In the genomic region with DNA sequence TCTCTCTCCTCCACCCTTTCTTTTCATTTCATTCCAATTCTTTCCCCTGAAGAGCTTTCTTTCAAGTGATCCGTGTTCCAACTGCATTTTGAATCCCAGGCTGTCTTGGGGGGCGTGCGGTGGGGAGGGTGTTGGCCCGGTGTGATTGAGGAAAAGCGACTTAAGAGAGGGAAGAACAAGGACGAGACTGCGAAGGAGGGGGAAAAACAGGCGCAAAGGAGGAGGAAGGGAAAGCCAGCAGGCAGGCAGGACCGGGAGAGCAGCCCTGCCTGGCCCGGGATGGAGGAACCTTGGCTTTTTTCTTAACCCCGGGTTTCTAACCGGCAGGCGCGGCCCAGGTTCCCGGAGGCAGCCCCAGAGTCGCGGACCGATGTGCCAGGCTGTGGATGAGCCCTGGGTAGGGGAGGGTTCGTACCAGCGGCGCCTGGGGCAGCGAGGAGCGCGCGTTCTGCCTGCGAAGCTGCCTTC, we compare ENCODE assay signal across 10 cellular contexts.
DNase-seq lines count a peak whose midpoint lies in the region; ATAC-seq and TF ChIP-seq lines count a peak whose summit lies in the region.
"Had no signal": no experiment of that assay in that cellular context is flagged by ENCODE, and none has a peak within 500 bp of the region (broad histone marks: within the 10 kb centered on the region; RNA-seq: fewer than 3 reads in every experiment).

No MANE protein-coding gene starts in this region.

- 0 out of 2 replicates have a peak overlapping the region, but pooled peaks have one; percentile 5 for H3K4me3 ChIP-seq in HEK293 (ENCODE audit: low read depth, low read length)
- peak overlapping the region; percentile 37 for H3K4me3 ChIP-seq in endocrine pancreas (ENCODE audit: control insufficient read depth, insufficient read depth, low read length)

- H3K27ac ChIP-seq in HEK293 (ENCODE audit: extremely low read depth, low read depth, low read length), result no peak overlapping the region
- H3K27ac ChIP-seq: parathyroid adenoma had no signal

- no peaks in the 10 kb centered on the region for H3K36me3 ChIP-seq in HEK293 (ENCODE audit: control insufficient read depth in 2 of 2, insufficient read depth in 1 of 2, low read length in 2 of 2)
- H3K36me3 ChIP-seq in endocrine pancreas (ENCODE audit: control insufficient read depth, insufficient read depth, low read length), result peaks cover 4% of the 10 kb centered on the region

- ATAC-seq in stimulated activated naive CD8-positive, alpha-beta T cell treated with anti-CD3 and anti-CD28 coated beads, Interleukin-15, amount 100 ng/mL, for 72 hours, result no peak
- ATAC-seq in HG02885 (IDR thresholded peaks at IDR 0.05; ENCODE audit: poor library complexity, unreplicated experiment) (no peak), GM21786 (IDR thresholded peaks at IDR 0.05; ENCODE audit: unreplicated experiment) (no peak)
- ATAC-seq: left lobe of liver had no signal

- DNase-seq in activated naive CD4-positive, alpha-beta T cell (lab: John Stamatoyannopoulos, UW), result no peak
- DNase-seq in stimulated activated naive CD8-positive, alpha-beta T cell treated with anti-CD3 and anti-CD28 coated beads, Interleukin-15, amount 100 ng/mL, for 72 hours, result no peak
- DNase-seq in NCI-H2029 treated with DMSO at 0.1 percent for 48 hours (lab: John Stamatoyannopoulos, UW), result no peak

- peaks cover 3% of the 10 kb centered on the region for H3K36me3 Mint-ChIP-seq in activated naive CD4-positive, alpha-beta T cell treated with anti-CD3 and anti-CD28 coated beads, Interleukin-2, amount 50 U/mL, for 24 hours

- CTCF ChIA-PET in HEK293 (lab: Yijun Ruan, JAX), result interaction anchor here (1.1 kb wide), 1 partner anchor 41 kb away, joined by 3 read pairs; no protein-coding TSS in a partner anchor

- TF ChIP-seq CTCF in HEK293 (tag by site-specific recombination; IDR thresholded peaks at IDR 0.05), result no peak

- peaks cover 4% of the 10 kb centered on the region for H3K9me3 Mint-ChIP-seq in activated naive CD4-positive, alpha-beta T cell treated with anti-CD3 and anti-CD28 coated beads, Interleukin-2, amount 50 U/mL, for 24 hours
- no peaks in the 10 kb centered on the region for H3K9me3 Mint-ChIP-seq in stimulated activated naive CD8-positive, alpha-beta T cell treated with anti-CD3 and anti-CD28 coated beads, Interleukin-15, amount 100 ng/mL, for 72 hours

- H3K4me1 ChIP-seq in HEK293 (ENCODE audit: control insufficient read depth, insufficient read depth, low read length) (peaks cover 15% of the 10 kb centered on the region; the same call in 1 of the 2 replicates), endocrine pancreas (ENCODE audit: control insufficient read depth, insufficient read depth, low read length) (no peaks in the 10 kb centered on the region)

- peaks cover 7% of the 10 kb centered on the region for H3K27me3 ChIP-seq in endocrine pancreas (ENCODE audit: control insufficient read depth, insufficient read depth, low read length)

- peak overlapping the region; percentile 47 for H3K9ac ChIP-seq in endocrine pancreas (ENCODE audit: control insufficient read depth, insufficient read depth, low read length)
- H3K9ac ChIP-seq: parathyroid adenoma had no signal

- H3K4me1 Mint-ChIP-seq in activated naive CD4-positive, alpha-beta T cell treated with anti-CD3 and anti-CD28 coated beads, Interleukin-2, amount 50 U/mL, for 24 hours, result peaks cover 23% of the 10 kb centered on the region
- peaks cover 40% of the 10 kb centered on the region for H3K4me1 Mint-ChIP-seq in stimulated activated naive CD8-positive, alpha-beta T cell treated with anti-CD3 and anti-CD28 coated beads, Interleukin-15, amount 100 ng/mL, for 72 hours

- H3K27me3 Mint-ChIP-seq in activated naive CD4-positive, alpha-beta T cell treated with anti-CD3 and anti-CD28 coated beads, Interleukin-2, amount 50 U/mL, for 24 hours, result peaks cover 57% of the 10 kb centered on the region
- peaks cover 97% of the 10 kb centered on the region for H3K27me3 Mint-ChIP-seq in stimulated activated naive CD8-positive, alpha-beta T cell treated with anti-CD3 and anti-CD28 coated beads, Interleukin-15, amount 100 ng/mL, for 72 hours

- H3K4me3 Mint-ChIP-seq in activated naive CD4-positive, alpha-beta T cell treated with anti-CD3 and anti-CD28 coated beads, Interleukin-2, amount 50 U/mL, for 24 hours, result peak overlapping the region; percentile 60
- peak overlapping the region; percentile 54 to 83 for H3K4me3 Mint-ChIP-seq in stimulated activated naive CD8-positive, alpha-beta T cell treated with anti-CD3 and anti-CD28 coated beads, Interleukin-15, amount 100 ng/mL, for 72 hours

- POLR2A ChIA-PET in HEK293 (lab: Yijun Ruan, JAX), result no interaction called here

- no peaks in the 10 kb centered on the region for H3K9me3 ChIP-seq in HEK293 (ENCODE audit: control insufficient read depth, insufficient read depth, low read depth, low read length)
- H3K9me3 ChIP-seq in endocrine pancreas (ENCODE audit: control insufficient read depth, low read length), result no peaks in the 10 kb centered on the region

- no peak overlapping the region for H3K27ac Mint-ChIP-seq in activated naive CD4-positive, alpha-beta T cell treated with anti-CD3 and anti-CD28 coated beads, Interleukin-2, amount 50 U/mL, for 24 hours
- no peak overlapping the region for H3K27ac Mint-ChIP-seq in stimulated activated naive CD8-positive, alpha-beta T cell treated with anti-CD3 and anti-CD28 coated beads, Interleukin-15, amount 100 ng/mL, for 72 hours

TF ChIP-seq in HEK293, 187 proteins besides CTCF, POLR2A, EP300 and RAD21:
- TF ChIP-seq ZNF223 (tag by site-specific recombination; IDR thresholded peaks at IDR 0.05), result no peak
- no peak for TF ChIP-seq ZNF76 (tag by site-specific recombination; IDR thresholded peaks at IDR 0.05; ENCODE audit: borderline replicate concordance, low read depth)
- peak; percentile 48 for TF ChIP-seq ZBTB20 (tag by site-specific recombination; IDR thresholded peaks at IDR 0.05)
- no peak for TF ChIP-seq ZNF112 (tag by site-specific recombination; IDR thresholded peaks at IDR 0.05)
- no peak for TF ChIP-seq BCL11A (tag by site-specific recombination; IDR thresholded peaks at IDR 0.05; ENCODE audit: low read depth)
